In the genomic region with DNA sequence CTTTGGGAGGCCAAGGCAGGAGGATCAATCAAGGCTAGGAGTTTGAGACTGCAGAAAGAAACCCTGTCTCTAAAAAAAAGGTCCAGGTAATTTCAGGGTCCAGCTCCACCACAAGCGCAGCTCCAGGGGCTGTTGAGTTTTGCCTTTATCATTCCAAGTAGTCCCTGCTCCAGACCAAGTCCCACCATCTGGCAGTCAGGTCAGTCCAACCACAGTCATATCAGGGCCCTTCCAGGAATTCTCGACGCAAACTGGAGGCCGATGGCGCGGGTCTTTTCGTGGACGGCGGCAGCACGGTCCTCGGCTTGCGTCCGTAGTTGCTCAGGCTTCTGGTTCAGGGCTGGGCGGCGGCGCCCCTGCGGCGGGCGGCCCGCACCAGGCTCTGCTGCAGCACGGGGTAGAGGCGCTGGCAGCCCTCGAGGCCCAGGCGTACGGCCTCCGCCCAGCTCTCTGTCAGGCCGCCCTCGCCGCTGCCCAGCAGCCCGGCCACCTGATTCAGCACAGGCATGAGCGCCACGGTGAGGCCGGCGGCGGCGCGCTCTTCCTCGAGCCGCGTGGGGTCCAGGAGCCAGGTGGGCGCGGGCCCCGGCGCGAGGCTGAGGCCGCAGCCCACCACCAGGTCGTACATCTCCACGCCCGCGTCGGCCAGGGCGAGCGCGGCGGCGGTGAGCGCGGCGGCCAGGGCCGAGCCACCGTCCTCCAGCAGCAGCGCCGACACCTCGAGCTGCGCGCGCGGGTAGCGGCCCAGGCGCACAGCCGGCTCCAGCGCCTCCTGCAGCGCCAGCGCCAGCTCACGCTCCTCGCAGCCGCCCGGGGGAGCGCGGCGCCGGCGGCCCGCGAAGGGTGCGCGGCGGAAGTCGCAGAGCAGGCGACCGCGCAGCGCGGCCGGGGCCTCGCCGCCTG, we compare ENCODE assay signal across 8 cellular contexts. TPM values are rescaled to one million over a fixed set of nuclear protein-coding genes. Genes with fewer than 3 reads are reported as not detected.
DNase-seq lines count a peak whose midpoint lies in the region; ATAC-seq and TF ChIP-seq lines count a peak whose summit lies in the region.

No MANE protein-coding gene starts in this region.

- CTCF ChIA-PET in Calu3 (lab: Charles Lee), result interaction anchor here (0.5 to 0.7 kb wide), 2 partner anchors 100 to 165 kb away, joined by 3 read pairs; no protein-coding TSS in a partner anchor

- H3K36me3 ChIP-seq in right lobe of liver, result peaks cover 0 to 40% (median 27%) of the 10 kb centered on the region in 4 donors

- H3K36me3 Mint-ChIP-seq in Calu3 (ENCODE audit: insufficient read depth, unreplicated experiment) (peaks cover 70% of the 10 kb centered on the region), T-helper 17 cell (ENCODE audit: low read depth) (no peaks in the 10 kb centered on the region)
- H3K36me3 Mint-ChIP-seq in stimulated activated memory B cell treated with anti-CD40 and anti-IgM and Interleukin-4, amounts not matched to agents 10 μg/mL and 1 μg/mL and 100 μg/mL, for 72 hours, result no peaks in the 10 kb centered on the region

- no peaks in the 10 kb centered on the region for H3K27me3 ChIP-seq in right lobe of liver

- DNase-seq in Calu3 (peak; percentile 62), T-helper 17 cell (peak in 2 of 3 donors; percentile 12 to 31), coronary artery (ENCODE audit: low spot score) (no peak), right lobe of liver (peak; percentile 70 to 82 (median 79)), SW 1271 (lab: John Stamatoyannopoulos, UW) (no peak)

- peak overlapping the region; percentile 95 for H3K27ac Mint-ChIP-seq in Calu3 (ENCODE audit: unreplicated experiment)
- H3K27ac Mint-ChIP-seq in T-helper 17 cell, result peak overlapping the region; percentile 93
- peak overlapping the region; percentile 72 for H3K27ac Mint-ChIP-seq in stimulated activated memory B cell treated with anti-CD40 and anti-IgM and Interleukin-4, amounts not matched to agents 10 μg/mL and 1 μg/mL and 100 μg/mL, for 72 hours

- H3K4me1 ChIP-seq in right lobe of liver, result peaks cover 0 to 20% (median 8%) of the 10 kb centered on the region in 4 donors

- H3K27me3 Mint-ChIP-seq in Calu3 (ENCODE audit: unreplicated experiment) (no peaks in the 10 kb centered on the region), T-helper 17 cell (no peaks in the 10 kb centered on the region)
- H3K27me3 Mint-ChIP-seq in stimulated activated memory B cell treated with anti-CD40 and anti-IgM and Interleukin-4, amounts not matched to agents 10 μg/mL and 1 μg/mL and 100 μg/mL, for 72 hours, result no peaks in the 10 kb centered on the region

- intact Hi-C loops in Calu3 (cut with micrococcal nuclease; ENCODE audit: unreplicated experiment) (no loop called here), right lobe of liver (cut with DNase I) (loop anchor here in 1 of 2 donors (10.0 kb wide), 1 partner anchor 86 kb away; no protein-coding TSS in a partner anchor)

- H3K27ac ChIP-seq in coronary artery (peak overlapping the region; percentile 27 to 93), right lobe of liver (peak overlapping the region; percentile 60 to 79 (median 74))

- 60% methylated on average over 1 of the region's 97 CpGs for WGBS in right lobe of liver (ENCODE audit: insufficient coverage, low coverage, low lambda C conversion rate, missing lambda C conversion rate)

- H3K9me3 ChIP-seq in T-helper 17 cell (ENCODE audit: control insufficient read depth, low read length, poor library complexity, severe bottlenecking), result no peaks in the 10 kb centered on the region
- no peaks in the 10 kb centered on the region for H3K9me3 ChIP-seq in right lobe of liver

- H3K4me1 Mint-ChIP-seq in Calu3 (ENCODE audit: low read depth, unreplicated experiment), result no peaks in the 10 kb centered on the region
- H3K4me1 Mint-ChIP-seq in T-helper 17 cell, result peaks cover 10% of the 10 kb centered on the region
- H3K4me1 Mint-ChIP-seq in stimulated activated memory B cell treated with anti-CD40 and anti-IgM and Interleukin-4, amounts not matched to agents 10 μg/mL and 1 μg/mL and 100 μg/mL, for 72 hours, result peaks cover 10% of the 10 kb centered on the region

- H3K4me3 Mint-ChIP-seq in Calu3 (ENCODE audit: low read depth, unreplicated experiment), result peak overlapping the region; percentile 85
- peak overlapping the region; percentile 82 for H3K4me3 Mint-ChIP-seq in T-helper 17 cell
- peak overlapping the region; percentile 77 for H3K4me3 Mint-ChIP-seq in stimulated activated memory B cell treated with anti-CD40 and anti-IgM and Interleukin-4, amounts not matched to agents 10 μg/mL and 1 μg/mL and 100 μg/mL, for 72 hours

- ATAC-seq in GM19467 (IDR thresholded peaks at IDR 0.05; ENCODE audit: unreplicated experiment) (peak; percentile 33), HG03521 (IDR thresholded peaks at IDR 0.05; ENCODE audit: unreplicated experiment) (peak; percentile 22), T-helper 17 cell (peak; percentile 61), right lobe of liver (peak; percentile 69 to 77 (median 74))
- ATAC-seq in stimulated activated memory B cell treated with anti-CD40 and anti-IgM and Interleukin-4, amounts not matched to agents 10 μg/mL and 1 μg/mL and 100 μg/mL, for 72 hours, result peak; percentile 74

- H3K9me3 Mint-ChIP-seq in Calu3 (ENCODE audit: low read depth, unreplicated experiment), result no peaks in the 10 kb centered on the region
- no peaks in the 10 kb centered on the region for H3K9me3 Mint-ChIP-seq in stimulated activated memory B cell treated with anti-CD40 and anti-IgM and Interleukin-4, amounts not matched to agents 10 μg/mL and 1 μg/mL and 100 μg/mL, for 72 hours

- BruUV-seq in Calu3 (replicated peaks; lab: Mats Ljungman, UMichigan), result no TSS peak

- peak overlapping the region; percentile 89 for H3K4me3 ChIP-seq in coronary artery
- H3K4me3 ChIP-seq in right lobe of liver, result peak overlapping the region; percentile 54 to 88 (median 84)

- no peak for TF ChIP-seq CTCF in Calu3 (IDR thresholded peaks at IDR 0.05; ENCODE audit: unreplicated experiment)
- no peak for TF ChIP-seq CTCF in coronary artery (IDR thresholded peaks at IDR 0.05)
- peak in 3 of 4 donors; percentile 4 to 41 (median 27) for TF ChIP-seq CTCF in right lobe of liver (IDR thresholded peaks at IDR 0.05)

- TF ChIP-seq POLR2A in right lobe of liver (IDR thresholded peaks at IDR 0.05), result no peak

RNA-seq across cellular contexts. Expression of a gene that starts 0.7 kb away (rescaled TPM):
- 32.3 and 33.2 TPM in 2 replicates for total RNA-seq in Calu3 (2022)
- 10 to 100 TPM; 27.4 to 31.6 TPM for total RNA-seq in T-helper 17 cell
- 10 to 100 TPM in 3 of 6 experiments, 1 to 10 TPM in 3; 6.1 to 13.1 (median 10.2) TPM for total RNA-seq in right lobe of liver

RNA-seq across cellular contexts. Expression of a gene that starts 38.3 kb away (rescaled TPM):
- 241 and 261 TPM in 2 replicates for total RNA-seq in Calu3 (2022)
- total RNA-seq in T-helper 17 cell, result 10 to 100 TPM; 14.7 to 20.6 TPM
- 10 to 100 TPM; 74.2 to 91.8 (median 80.7) TPM for total RNA-seq in right lobe of liver

RNA-seq across cellular contexts. Expression of a gene that starts 48.0 kb away (rescaled TPM):
- total RNA-seq in Calu3 (2022) (44.6 and 45.2 TPM in 2 replicates), T-helper 17 cell (10 to 100 TPM; 28.7 to 31.2 TPM), right lobe of liver (10 to 100 TPM; 15.2 to 32.3 (median 20.0) TPM)

Comparison
In these comparisons a context has a peak if more than half of its experiments do, and no peak if none do; other contexts are left out.
1. DNase-seq: peak in Calu3 (single experiment), T-helper 17 cell (2 of 3) and right lobe of liver (3 of 3); none in coronary artery (single experiment) and SW 1271 (0 of 2).
2. CTCF ChIP-seq: peak in right lobe of liver (3 of 4); none in Calu3 (single experiment) and coronary artery (single experiment).
3. ATAC-seq: peak in every context shown above with its lines; median percentile 74 in stimulated activated memory B cell treated with anti-CD40 and anti-IgM and Interleukin-4, amounts not matched to agents 10 μg/mL and 1 μg/mL and 100 μg/mL, for 72 hours; 74 in right lobe of liver; 61 in T-helper 17 cell; 33 in GM19467; 22 in HG03521.
4. Peak in every context shown above with its lines, with median percentiles within 50 percentile points of each other: H3K27ac Mint-ChIP-seq and H3K4me3 Mint-ChIP-seq.